In genomic region chr6:12422848-12423247, GRCh38 we compare ENCODE assay signal across 30 cellular contexts.
DNase-seq lines count a peak whose midpoint lies in the region; ATAC-seq and TF ChIP-seq lines count a peak whose summit lies in the region.
"Had no signal": no experiment of that assay in that cellular context is flagged by ENCODE, and none has a peak within 500 bp of the region (broad histone marks: within the 10 kb centered on the region; RNA-seq: fewer than 3 reads in every experiment).

No MANE protein-coding gene starts in this region.

- H3K4me3 ChIP-seq in PC-9 (no peak overlapping the region), fibroblast of the aortic adventitia (ENCODE audit: low read depth, low read length) (no peak overlapping the region), thoracic aorta (no peak overlapping the region)
- H3K4me3 ChIP-seq: hepatocyte, K562, pancreas, SK-N-MC, spleen, testis had no signal

- peak; percentile 47 for DNase-seq in AG20443 (ENCODE audit: low spot score)
- DNase-seq in PC-9: no peak
- peak; percentile 47 for DNase-seq in fibroblast of the aortic adventitia (ENCODE audit: low read depth)
- DNase-seq in thoracic aorta (ENCODE audit: low spot score): no peak
- no peak for DNase-seq in DMS 273 treated with DMSO at 0.1 percent for 48 hours (lab: John Stamatoyannopoulos, UW)
- no peak for DNase-seq in activated naive CD4-positive, alpha-beta T cell treated with Interleukin-2 at 50 U/mL for 16 hours
- DNase-seq: activated CD4-positive, alpha-beta T cell treated with anti-CD3 and anti-CD28 coated beads, Interleukin-2, amount 10 ng/mL, durations not matched to agents 24 days and 14 days; activated CD8-positive, alpha-beta memory T cell treated with anti-CD3 and anti-CD28 coated beads for 24 hours; activated naive CD8-positive, alpha-beta T cell treated with anti-CD3 and anti-CD28 coated beads for 36 hours; central memory CD4-positive, alpha-beta T cell; cortex of kidney; DMS79; effector memory CD8-positive, alpha-beta T cell; erythroblast; mammary epithelial cell; NCI-H1048; nephron progenitor cell; pancreas; retina; spleen; stimulated activated CD4-positive, alpha-beta T cell treated with anti-CD3 and anti-CD28 coated beads, Interleukin-2, amount 100 ng/mL, for 24 hours; stimulated activated naive CD8-positive, alpha-beta T cell treated with anti-CD3 and anti-CD28 coated beads, Interleukin-15, Interleukin-2, amounts not matched to agents 100 U/mL and 50 U/mL, for 24 hours; T-helper 1 cell; testis had no signal

- no peaks in the 10 kb centered on the region for H3K9me2 ChIP-seq in PC-9 (ENCODE audit: insufficient read depth)

- no peak overlapping the region for H3K4me2 ChIP-seq in PC-9
- H3K4me2 ChIP-seq: hepatocyte had no signal

- intact Hi-C loops in PC-9 (cut with micrococcal nuclease; ENCODE audit: unreplicated experiment): no loop called here

- no peaks in the 10 kb centered on the region for H3K9me3 ChIP-seq in PC-9 (ENCODE audit: insufficient read depth, low read depth)
- no peaks in the 10 kb centered on the region for H3K9me3 ChIP-seq in thoracic aorta
- H3K9me3 ChIP-seq: pancreas, testis had no signal

- BruUV-seq in PC-9 (replicated peaks; lab: Mats Ljungman, UMichigan): no TSS peak

- no peaks in the 10 kb centered on the region for H3K36me3 ChIP-seq in PC-9 (ENCODE audit: low read depth)
- no peaks in the 10 kb centered on the region for H3K36me3 ChIP-seq in thoracic aorta
- H3K36me3 ChIP-seq: pancreas, spleen had no signal

- 0 out of 2 replicates have a peak overlapping the region, but pooled peaks have one; percentile 7 for H2AFZ ChIP-seq in PC-9
- H2AFZ ChIP-seq: hepatocyte had no signal

- H3K4me1 ChIP-seq in PC-9 (replicated peaks; ENCODE audit: insufficient read depth) (no peaks in the 10 kb centered on the region), thoracic aorta (ENCODE audit: control insufficient read depth in 1 of 2, low read depth in 2 of 2) (peaks cover 30 to 54% of the 10 kb centered on the region in 2 donors)
- H3K4me1 ChIP-seq: spleen, testis had no signal

- CTCF ChIA-PET in PC-9 (lab: Charles Lee): no interaction called here

- TF ChIP-seq CTCF in PC-9 (conservative IDR thresholded peaks at IDR 0.05): no peak
- TF ChIP-seq CTCF in fibroblast of the aortic adventitia (IDR thresholded peaks at IDR 0.05; ENCODE audit: insufficient read depth, low read length): no peak
- no peak for TF ChIP-seq CTCF in thoracic aorta (IDR thresholded peaks at IDR 0.05)

- no peaks in the 10 kb centered on the region for H3F3A ChIP-seq in PC-9 (ENCODE audit: insufficient read depth, low read depth)

- no peaks in the 10 kb centered on the region for H4K20me1 ChIP-seq in PC-9 (ENCODE audit: insufficient read depth)

- H3K79me2 ChIP-seq in PC-9 (ENCODE audit: low read depth): no peaks in the 10 kb centered on the region
- H3K79me2 ChIP-seq: hepatocyte had no signal

- H3K27me3 ChIP-seq in PC-9 (ENCODE audit: insufficient read depth, low read depth) (no peaks in the 10 kb centered on the region), thoracic aorta (replicated peaks; ENCODE audit: insufficient read depth) (no peaks in the 10 kb centered on the region)
- H3K27me3 ChIP-seq: hepatocyte, pancreas, spleen, testis had no signal

- POLR2A ChIA-PET in PC-9 (lab: Charles Lee; ENCODE audit: unreplicated experiment): interaction anchor here (0.7 kb wide), 1 partner anchor 25 kb away, joined by 4 read pairs; no protein-coding TSS in a partner anchor

- no peak for ATAC-seq in thoracic aorta (ENCODE audit: insufficient number of reproducible peaks, low FRiP score, low read depth)
- no peak for ATAC-seq in HG03139 (IDR thresholded peaks at IDR 0.05; ENCODE audit: unreplicated experiment)
- ATAC-seq: effector memory CD8-positive, alpha-beta T cell; K562; pancreas; stimulated activated naive CD8-positive, alpha-beta T cell treated with anti-CD3 and anti-CD28 coated beads, Interleukin-15, Interleukin-2, amounts not matched to agents 100 U/mL and 50 U/mL, for 24 hours; WTC11 had no signal

- H3K27ac ChIP-seq in PC-9: no peak overlapping the region
- H3K27ac ChIP-seq in thoracic aorta: peak overlapping the region; percentile 6 to 75
- H3K27ac ChIP-seq: hepatocyte, pancreas, RWPE1, SK-N-MC, spleen, testis had no signal

Comparison
In these comparisons a context has a peak if more than half of its experiments do, and no peak if none do; other contexts are left out.
1. DNase-seq: peak in AG20443 (single experiment) and fibroblast of the aortic adventitia (single experiment); none in PC-9 (0 of 2), thoracic aorta (single experiment), DMS 273 treated with DMSO at 0.1 percent for 48 hours (single experiment) and activated naive CD4-positive, alpha-beta T cell treated with Interleukin-2 at 50 U/mL for 16 hours (single experiment).